23 cellular contexts compared by ENCODE assay signal in genomic region chr4:2823671-2824328, GRCh38. TPM values are rescaled to one million over a fixed set of nuclear protein-coding genes. Genes with fewer than 3 reads are reported as not detected.
DNase-seq lines count a peak whose midpoint lies in the region; ATAC-seq and TF ChIP-seq lines count a peak whose summit lies in the region.
"Had no signal": no experiment of that assay in that cellular context is flagged by ENCODE, and none has a peak within 500 bp of the region (broad histone marks: within the 10 kb centered on the region; RNA-seq: fewer than 3 reads in every experiment).

No MANE protein-coding gene starts in this region.

- no peaks in the 10 kb centered on the region for H3K9me3 ChIP-seq in BE2C
- H3K9me3 ChIP-seq in neuronal stem cell (replicated peaks in 1 of 2; ENCODE audit: control insufficient read depth in 2 of 2, insufficient read depth in 1 of 2, low read depth in 1 of 2, low read length in 2 of 2) = no peaks in the 10 kb centered on the region
- H3K9me3 ChIP-seq: Peyer's patch had no signal

- DNase-seq in BE2C (peak; percentile 26), left ventricle myocardium superior (peak; percentile 56), neuronal stem cell (ENCODE audit: low spot score) (no peak), omental fat pad (ENCODE audit: low spot score) (no peak), DMS53 (lab: John Stamatoyannopoulos, UW) (no peak)
- no peak for DNase-seq in central memory CD8-positive, alpha-beta T cell (ENCODE audit: low spot score in 2 of 2)
- DNase-seq in effector CD4-positive, alpha-beta T cell = no peak
- DNase-seq: activated CD4-positive, alpha-beta T cell treated with anti-CD3 and anti-CD28 coated beads for 1 hour; activated T-cell treated with anti-CD3 and anti-CD28 coated beads for 4 hours; caudate nucleus; MM.1S; NCI-H1417; NCI-H2081; NCI-H2227 treated with DMSO at 0.1 percent for 48 hours; stimulated activated CD4-positive, alpha-beta T cell treated with anti-CD3 and anti-CD28 coated beads, Interleukin-4, amount 100 ng/mL, for 1 hour; T-helper 1 cell had no signal

- no peak overlapping the region for H2BK15ac ChIP-seq in neuronal stem cell (ENCODE audit: low read length)

- H3K27ac ChIP-seq in neuronal stem cell (replicated peaks; ENCODE audit: low read length) = no peak overlapping the region
- H3K27ac ChIP-seq: KMS-11, Peyer's patch had no signal

- H3K36me3 ChIP-seq in BE2C (no peaks in the 10 kb centered on the region), neuronal stem cell (replicated peaks in 1 of 2; ENCODE audit: control insufficient read depth in 2 of 2, insufficient read depth in 2 of 2, low read length in 2 of 2) (peaks cover 33 to 75% of the 10 kb centered on the region in 2 donors)

- peak overlapping the region; percentile 48 for H4K8ac ChIP-seq in neuronal stem cell (ENCODE audit: low read depth, low read length)

- no peak overlapping the region for H4K91ac ChIP-seq in neuronal stem cell (ENCODE audit: low read depth, low read length, poor library complexity)

- no peak overlapping the region for H3K4ac ChIP-seq in neuronal stem cell (ENCODE audit: low read length)

- no peak overlapping the region for H3K14ac ChIP-seq in neuronal stem cell (ENCODE audit: low read length)

- H2AK5ac ChIP-seq in neuronal stem cell (ENCODE audit: low read depth, low read length) = no peak overlapping the region

- H3K18ac ChIP-seq in neuronal stem cell (ENCODE audit: low read length) = no peak overlapping the region

- intact Hi-C loops in left ventricle myocardium superior (cut with micrococcal nuclease) = no loop called here

- no peak for ATAC-seq in central memory CD8-positive, alpha-beta T cell (replicated peaks; ENCODE audit: extremely low read depth, poor library complexity, severe bottlenecking)
- peak; percentile 52 for ATAC-seq in left ventricle myocardium superior
- ATAC-seq in omental fat pad (ENCODE audit: low FRiP score) = no peak
- ATAC-seq in GM21526 (IDR thresholded peaks at IDR 0.05; ENCODE audit: low FRiP score, unreplicated experiment) = no peak
- ATAC-seq: activated naive CD4-positive, alpha-beta T cell treated with anti-CD3 and anti-CD28 coated beads, Interleukin-2, amount 50 U/mL, for 72 hours; HCT116 had no signal

- no peak overlapping the region for H2BK12ac ChIP-seq in neuronal stem cell (ENCODE audit: low read length)

- H3K4me1 Mint-ChIP-seq in central memory CD8-positive, alpha-beta T cell = peaks cover 49% of the 10 kb centered on the region

- H3K36me3 Mint-ChIP-seq in central memory CD8-positive, alpha-beta T cell (ENCODE audit: insufficient read depth) = peaks cover 34% of the 10 kb centered on the region

- no peak overlapping the region for H2BK120ac ChIP-seq in neuronal stem cell (ENCODE audit: low read depth, low read length)

- no peak overlapping the region for H3K9ac ChIP-seq in neuronal stem cell (ENCODE audit: low read depth, low read length, poor library complexity)
- H3K9ac ChIP-seq: KMS-11 had no signal

- peak overlapping the region; percentile 35 for H3K27ac Mint-ChIP-seq in central memory CD8-positive, alpha-beta T cell (ENCODE audit: low read depth)
- H3K27ac Mint-ChIP-seq: activated naive CD4-positive, alpha-beta T cell treated with anti-CD3 and anti-CD28 coated beads, Interleukin-2, amount 50 U/mL, for 72 hours; memory B cell; type B pancreatic cell had no signal

- H3K4me3 Mint-ChIP-seq in central memory CD8-positive, alpha-beta T cell = no peak overlapping the region
- H3K4me3 Mint-ChIP-seq: memory B cell, type B pancreatic cell had no signal

- H3K27me3 Mint-ChIP-seq in central memory CD8-positive, alpha-beta T cell = no peaks in the 10 kb centered on the region
- H3K27me3 Mint-ChIP-seq: memory B cell, type B pancreatic cell had no signal

- H2AFZ ChIP-seq in neuronal stem cell (ENCODE audit: low read length) = no peak overlapping the region

- TF ChIP-seq CTCF in BE2C (IDR thresholded peaks at IDR 0.05; ENCODE audit: low read depth, low read length) (no peak), omental fat pad (IDR thresholded peaks at IDR 0.05) (no peak)

- WGBS in neuronal stem cell (ENCODE audit: extremely low coverage in 2 of 2, insufficient read length in 2 of 2, insufficient replicate concordance in 1 of 2), 2 donors = no CpG with 5 or more reads among the region's 14 CpGs

- no peaks in the 10 kb centered on the region for H3K9me3 Mint-ChIP-seq in central memory CD8-positive, alpha-beta T cell
- H3K9me3 Mint-ChIP-seq: memory B cell, type B pancreatic cell had no signal

- H3K27me3 ChIP-seq in BE2C (no peaks in the 10 kb centered on the region), neuronal stem cell (ENCODE audit: control insufficient read depth in 3 of 3, insufficient read depth in 3 of 3, low read depth in 1 of 3, low read length in 3 of 3) (no peaks in the 10 kb centered on the region)
- H3K27me3 ChIP-seq: Peyer's patch had no signal

- no peak overlapping the region for H3K23ac ChIP-seq in neuronal stem cell (ENCODE audit: low read depth, low read length, poor library complexity)

- H2BK5ac ChIP-seq in neuronal stem cell (ENCODE audit: low read length) = no peak overlapping the region

- no peak overlapping the region for H3K4me2 ChIP-seq in neuronal stem cell (ENCODE audit: insufficient read depth, low read length, poor library complexity, severe bottlenecking)
- H3K4me2 ChIP-seq: KMS-11 had no signal

- H3K79me1 ChIP-seq in neuronal stem cell (ENCODE audit: low read depth, low read length) = peaks cover 5% of the 10 kb centered on the region

- no peaks in the 10 kb centered on the region for H3K4me1 ChIP-seq in BE2C
- no peaks in the 10 kb centered on the region for H3K4me1 ChIP-seq in neuronal stem cell (ENCODE audit: control insufficient read depth in 2 of 2, insufficient read depth in 1 of 2, low read depth in 1 of 2, low read length in 2 of 2)

- H3K4me3 ChIP-seq in BE2C (ENCODE audit: low read depth, low read length) = no peak overlapping the region
- no peak overlapping the region for H3K4me3 ChIP-seq in neuronal stem cell (ENCODE audit: low read length in 2 of 2)
- H3K4me3 ChIP-seq: Peyer's patch had no signal

RNA-seq across cellular contexts. Expression of gene ADD1, which starts 19.8 kb away (rescaled TPM):
- 184 TPM for polyA plus RNA-seq in BE2C (2012; ENCODE audit: insufficient read depth, insufficient read length, low read depth)
- total RNA-seq in left ventricle myocardium superior (228 TPM), omental fat pad (100 to 1,000 TPM; 155 to 269 (median 177) TPM)
- 169 TPM for polyA plus RNA-seq in neuronal stem cell (2013, experiment 1 of 2)
- polyA plus RNA-seq in neuronal stem cell (2013, experiment 2 of 2) = 159 TPM

RNA-seq across cellular contexts. Expression of gene SH3BP2, which starts 30.9 kb away (rescaled TPM):
- 35.4 TPM for polyA plus RNA-seq in BE2C (2012; ENCODE audit: insufficient read depth, insufficient read length, low read depth)
- total RNA-seq in left ventricle myocardium superior (25.6 TPM), omental fat pad (100 to 1,000 TPM in 1 of 4 donors, 10 to 100 TPM in 3; 26.2 to 109 (median 66.0) TPM)
- 8.1 TPM for polyA plus RNA-seq in neuronal stem cell (2013, experiment 1 of 2)
- polyA plus RNA-seq in neuronal stem cell (2013, experiment 2 of 2) = 8.7 TPM

Comparison
In these comparisons a context has a peak if more than half of its experiments do, and no peak if none do; other contexts are left out.
1. DNase-seq: peak in BE2C (single experiment) and left ventricle myocardium superior (single experiment); none in central memory CD8-positive, alpha-beta T cell (0 of 2), neuronal stem cell (single experiment), omental fat pad (single experiment), effector CD4-positive, alpha-beta T cell (single experiment) and DMS53 (single experiment).